Comparison of ENCODE assay signal across 1 cellular context in the genomic region with DNA sequence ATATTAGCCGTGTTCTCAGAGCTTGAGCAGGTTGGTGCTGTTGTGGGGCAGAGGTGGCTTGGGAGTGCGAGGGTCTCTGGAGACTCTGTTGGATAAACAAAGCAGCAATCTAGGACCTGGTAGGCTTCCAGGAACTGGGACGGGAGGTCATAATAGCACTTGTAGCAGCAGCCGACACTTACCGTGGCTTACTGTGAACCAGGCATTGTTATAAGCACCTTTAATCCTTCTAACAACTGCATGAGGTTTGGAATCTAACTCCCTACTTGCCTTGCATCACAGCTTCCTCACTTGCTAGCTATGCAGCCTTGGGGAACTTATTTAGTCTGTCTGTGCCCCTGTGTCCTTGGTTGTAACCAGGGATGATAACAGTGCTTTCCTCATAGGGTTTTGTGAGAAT.
TF ChIP-seq lines count a peak whose summit lies in the region.

No MANE protein-coding gene starts in this region.

TF ChIP-seq in H1, 55 proteins besides CTCF, POLR2A, EP300 and RAD21 (continued from another document):
- no peak for TF ChIP-seq CBX8 (IDR thresholded peaks at IDR 0.05; ENCODE audit: borderline replicate concordance, low read depth, low read length)
- no peak for TF ChIP-seq SP4 (IDR thresholded peaks at IDR 0.05; ENCODE audit: low read length)
- no peak for TF ChIP-seq SP2 (IDR thresholded peaks at IDR 0.05; ENCODE audit: low read length)
